In the genomic region with DNA sequence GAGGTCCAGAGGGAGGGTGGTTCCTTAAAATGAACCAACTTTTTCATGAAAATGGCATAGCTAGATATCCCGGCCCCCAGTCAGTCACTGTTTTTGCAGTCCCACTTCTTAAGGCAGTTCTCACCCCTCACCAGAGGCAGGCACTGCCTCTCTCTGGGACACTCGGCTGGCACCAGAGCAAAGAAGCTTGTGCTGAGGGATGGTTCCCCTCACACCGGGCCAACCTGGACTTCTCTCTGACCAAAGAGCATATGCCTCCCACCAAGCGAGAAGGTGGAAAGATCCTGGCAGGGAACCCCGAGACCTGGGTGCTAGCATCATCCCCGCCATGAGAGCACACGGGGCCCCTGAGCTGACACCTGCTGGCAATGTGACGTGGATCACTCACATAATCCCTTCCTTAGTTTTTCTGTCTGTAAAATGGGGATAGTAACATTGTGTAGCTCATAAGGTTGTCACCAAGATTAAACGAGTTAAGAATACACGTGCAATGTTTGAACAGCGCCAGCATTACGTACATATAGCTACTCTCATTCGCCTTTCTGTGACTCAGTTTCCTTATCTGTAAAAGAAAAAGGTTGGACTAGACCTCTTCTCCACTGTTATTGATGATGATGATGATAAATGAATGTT, we compare ENCODE assay signal across 16 cellular contexts.
"Had no signal": no experiment of that assay in that cellular context is flagged by ENCODE, and none has a peak within 500 bp of the region (broad histone marks: within the 10 kb centered on the region; RNA-seq: fewer than 3 reads in every experiment).

No MANE protein-coding gene starts in this region.

- DNase-seq: dermis blood vessel endothelial cell; gastrocnemius medialis; glutamatergic neuron; islet precursor cell; mammary epithelial cell; mucosa of descending colon; naive thymus-derived CD8-positive, alpha-beta T cell; nucleus accumbens; ovary; stimulated activated CD4-positive, alpha-beta T cell treated with anti-CD3 and anti-CD28 coated beads, Interleukin-2, amount 100 ng/mL, for 48 hours; stimulated activated naive CD4-positive, alpha-beta T cell treated with Interleukin-2 at 50 U/mL for 16 hours; trophoblast cell had no signal

- H3K27ac Mint-ChIP-seq: naive thymus-derived CD8-positive, alpha-beta T cell had no signal

- ATAC-seq: gastrocnemius medialis; left lobe of liver; mucosa of descending colon; naive thymus-derived CD8-positive, alpha-beta T cell had no signal

- H3K9me3 Mint-ChIP-seq: naive thymus-derived CD8-positive, alpha-beta T cell; neural crest cell had no signal

- H3K4me3 Mint-ChIP-seq: naive thymus-derived CD8-positive, alpha-beta T cell; neural crest cell had no signal

- H3K4me3 ChIP-seq: gastrocnemius medialis, mucosa of descending colon, ovary, right atrium auricular region, smooth muscle cell had no signal

- H3K4me2 ChIP-seq: smooth muscle cell had no signal

- H3K27ac ChIP-seq: gastrocnemius medialis, ovary, right atrium auricular region had no signal

- H3K4me1 ChIP-seq: gastrocnemius medialis, right atrium auricular region had no signal

- H3K27me3 ChIP-seq: gastrocnemius medialis, ovary, right atrium auricular region had no signal

- H3K36me3 Mint-ChIP-seq: naive thymus-derived CD8-positive, alpha-beta T cell had no signal

- H3K27me3 Mint-ChIP-seq: naive thymus-derived CD8-positive, alpha-beta T cell had no signal

- H3K36me3 ChIP-seq: gastrocnemius medialis, ovary, right atrium auricular region had no signal

- H3K9me3 ChIP-seq: gastrocnemius medialis, mucosa of descending colon, ovary, right atrium auricular region had no signal
